In the genomic region with DNA sequence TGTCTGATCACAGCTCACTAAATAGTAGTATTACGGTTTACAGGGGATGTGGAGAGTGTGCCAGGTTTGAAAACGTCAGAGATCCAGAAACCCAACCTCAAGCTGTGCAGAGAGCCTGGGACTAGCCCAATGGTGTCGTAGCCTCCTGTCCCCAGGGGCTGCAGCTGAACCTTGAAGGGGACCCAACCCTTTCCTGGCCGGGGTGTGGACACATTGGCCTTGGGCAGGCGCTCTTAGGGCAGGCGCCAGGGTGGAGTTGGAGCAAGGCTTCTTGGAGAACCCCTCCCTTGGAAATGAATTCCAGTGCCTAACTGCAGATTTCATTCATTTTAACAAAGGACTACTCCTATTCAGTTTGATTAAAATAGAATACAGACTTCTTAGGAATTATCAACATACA, we compare ENCODE assay signal across 18 cellular contexts.
"Had no signal": no experiment of that assay in that cellular context is flagged by ENCODE, and none has a peak within 500 bp of the region (broad histone marks: within the 10 kb centered on the region; RNA-seq: fewer than 3 reads in every experiment).

No MANE protein-coding gene starts in this region.

- H3K9me3 ChIP-seq: thoracic aorta, upper lobe of right lung had no signal

- H3K27ac ChIP-seq: SK-N-MC, thoracic aorta, upper lobe of right lung had no signal

- ATAC-seq: activated CD8-positive, alpha-beta T cell treated with anti-CD3 and anti-CD28 coated beads for 36 hours; activated naive CD8-positive, alpha-beta T cell treated with anti-CD3 and anti-CD28 coated beads, Interleukin-2, amount 50 U/mL, for 24 hours; left colon; upper lobe of right lung; WTC11 had no signal

- H3K36me3 ChIP-seq: thoracic aorta, upper lobe of right lung had no signal

- H3K27me3 ChIP-seq: upper lobe of right lung had no signal

- H3K4me3 ChIP-seq: SK-N-MC, thoracic aorta, upper lobe of right lung had no signal

- H3K4me1 ChIP-seq: upper lobe of right lung had no signal

- DNase-seq: activated CD4-positive, alpha-beta T cell treated with anti-CD3 and anti-CD28 coated beads for 48 hours; activated CD8-positive, alpha-beta T cell treated with anti-CD3 and anti-CD28 coated beads for 36 hours; activated naive CD4-positive, alpha-beta T cell treated with anti-CD3 and anti-CD28 coated beads for 36 hours; activated naive CD8-positive, alpha-beta T cell treated with anti-CD3 and anti-CD28 coated beads, Interleukin-2, amount 50 U/mL, for 24 hours; activated T-cell treated with anti-CD3 and anti-CD28 coated beads, Interleukin-2, amount 50 U/mL, for 24 hours; anterior cingulate cortex; cerebellar nuclear complex; cortex of kidney; erythroblast; hippocampal formation; left colon; midbrain; retina; stimulated activated CD4-positive, alpha-beta T cell treated with anti-CD3 and anti-CD28 coated beads, Interleukin-2, amount 100 ng/mL, for 24 hours; upper lobe of right lung had no signal
